Comparison of ENCODE assay signal across 33 cellular contexts in genomic region chr14:80847093-80847492, GRCh38.
DNase-seq lines count a peak whose midpoint lies in the region; TF ChIP-seq lines count a peak whose summit lies in the region.
"Had no signal": no experiment of that assay in that cellular context is flagged by ENCODE, and none has a peak within 500 bp of the region (broad histone marks: within the 10 kb centered on the region; RNA-seq: fewer than 3 reads in every experiment).

No MANE protein-coding gene starts in this region.

- no peaks in the 10 kb centered on the region for H3K9me3 Mint-ChIP-seq in progenitor cell of endocrine pancreas (ENCODE audit: low read depth)
- H3K9me3 Mint-ChIP-seq: CD14-positive monocyte; CD4-positive, alpha-beta T cell; CD4-positive, CD25-positive, alpha-beta regulatory T cell; CD8-positive, alpha-beta memory T cell; CD8-positive, alpha-beta T cell had no signal

- peak overlapping the region; percentile 8 for H3K27ac Mint-ChIP-seq in progenitor cell of endocrine pancreas
- H3K27ac Mint-ChIP-seq: B cell; CD14-positive monocyte; CD4-positive, alpha-beta memory T cell; CD4-positive, alpha-beta T cell; CD4-positive, CD25-positive, alpha-beta regulatory T cell; CD8-positive, alpha-beta T cell had no signal

- no peak for TF ChIP-seq POLR2A in sigmoid colon (IDR thresholded peaks at IDR 0.05)

- no peaks in the 10 kb centered on the region for H3K9me2 ChIP-seq in neural cell (ENCODE audit: insufficient read depth, low read length)

- no peaks in the 10 kb centered on the region for H3K36me3 Mint-ChIP-seq in progenitor cell of endocrine pancreas (ENCODE audit: insufficient read depth)
- H3K36me3 Mint-ChIP-seq: CD14-positive monocyte; CD4-positive, alpha-beta memory T cell; CD8-positive, alpha-beta memory T cell; CD8-positive, alpha-beta T cell had no signal

- H3K79me2 ChIP-seq in neural cell (replicated peaks; ENCODE audit: insufficient read depth, low read length): peaks cover 9% of the 10 kb centered on the region

- TF ChIP-seq RAD21 in neural cell (conservative IDR thresholded peaks at IDR 0.05): peak; percentile 32

- TF ChIP-seq EP300 in neural cell (conservative IDR thresholded peaks at IDR 0.05; ENCODE audit: poor library complexity, severe bottlenecking): peak; percentile 60
- TF ChIP-seq EP300 in sigmoid colon (IDR thresholded peaks at IDR 0.05): no peak

- H3K9ac ChIP-seq in neural cell (ENCODE audit: low read length): no peak overlapping the region
- H3K9ac ChIP-seq: BLaER1; BLaER1 treated with 17β-estradiol and CSF1 and Interleukin-3, amounts not matched to agents 10 nM and 100 nM had no signal

- DNase-seq in NCI-H82 (lab: John Stamatoyannopoulos, UW) (peak; percentile 3), NCI-H82 treated with DMSO at 0.1 percent for 48 hours (lab: John Stamatoyannopoulos, UW; ENCODE audit: unreplicated experiment) (no peak), progenitor cell of endocrine pancreas (ENCODE audit: low spot score, unreplicated experiment) (no peak), SIG-M5 (lab: John Stamatoyannopoulos, UW) (no peak), sigmoid colon (no peak)
- DNase-seq: 8988T; ACHN; AML-193; BE2C; C1 segment of cervical spinal cord; Caco-2; Calu3; CD4-positive, alpha-beta memory T cell; CD4-positive, alpha-beta T cell; CD4-positive, CD25-positive, alpha-beta regulatory T cell; CD8-positive, alpha-beta memory T cell; CD8-positive, alpha-beta T cell; COR-L47; DMS 273 treated with DMSO at 0.1 percent for 48 hours; DMS153; DMS53; DMS79; DMS79 treated with DMSO at 0.1 percent for 48 hours; DND-41; EL had no signal

- TF ChIP-seq CTCF in neural cell (IDR thresholded peaks at IDR 0.05; ENCODE audit: poor library complexity, severe bottlenecking): no peak
- no peak for TF ChIP-seq CTCF in progenitor cell of endocrine pancreas (IDR thresholded peaks at IDR 0.05; ENCODE audit: unreplicated experiment)
- TF ChIP-seq CTCF in sigmoid colon (IDR thresholded peaks at IDR 0.05): no peak

- peaks cover 10% of the 10 kb centered on the region for H3K4me1 Mint-ChIP-seq in progenitor cell of endocrine pancreas (ENCODE audit: low read depth)
- H3K4me1 Mint-ChIP-seq: B cell; CD14-positive monocyte; CD4-positive, alpha-beta memory T cell; CD8-positive, alpha-beta memory T cell had no signal

- no peak overlapping the region for H3K4me3 Mint-ChIP-seq in progenitor cell of endocrine pancreas (ENCODE audit: low read depth)
- H3K4me3 Mint-ChIP-seq: B cell; CD14-positive monocyte; CD4-positive, alpha-beta memory T cell; CD4-positive, alpha-beta T cell; CD4-positive, CD25-positive, alpha-beta regulatory T cell; CD8-positive, alpha-beta memory T cell; CD8-positive, alpha-beta T cell had no signal

- no peaks in the 10 kb centered on the region for H3K27me3 ChIP-seq in neural cell (ENCODE audit: insufficient read depth, low read depth, low read length)
- H3K27me3 ChIP-seq in sigmoid colon: no peaks in the 10 kb centered on the region
- H3K27me3 ChIP-seq: BE2C; BLaER1; BLaER1 treated with 17β-estradiol and CSF1 and Interleukin-3, amounts not matched to agents 10 nM and 100 nM had no signal

- no peak overlapping the region for H2AFZ ChIP-seq in neural cell (ENCODE audit: low read depth, low read length)

- no peak overlapping the region for H3K4me2 ChIP-seq in neural cell (ENCODE audit: low read length)
- H3K4me2 ChIP-seq: A549; BLaER1; BLaER1 treated with 17β-estradiol and CSF1 and Interleukin-3, amounts not matched to agents 10 nM and 100 nM had no signal

- peaks cover 0 to 7% (median 0%) of the 10 kb centered on the region in 4 donors for H3K4me1 ChIP-seq in sigmoid colon
- H3K4me1 ChIP-seq: BE2C; BLaER1; BLaER1 treated with 17β-estradiol and CSF1 and Interleukin-3, amounts not matched to agents 10 nM and 100 nM; Caco-2 had no signal

- intact Hi-C loops in sigmoid colon (cut with DNase I): no loop called here

- no peaks in the 10 kb centered on the region for H3K36me3 ChIP-seq in neural cell (ENCODE audit: insufficient read depth, low read length)
- H3K36me3 ChIP-seq in sigmoid colon: no peaks in the 10 kb centered on the region
- H3K36me3 ChIP-seq: BE2C had no signal

- H3K4me3 ChIP-seq in neural cell (ENCODE audit: low read length) (no peak overlapping the region), sigmoid colon (no peak overlapping the region)
- H3K4me3 ChIP-seq: A549; BLaER1; BLaER1 treated with 17β-estradiol and CSF1 and Interleukin-3, amounts not matched to agents 10 nM and 100 nM had no signal

- H3K27me3 Mint-ChIP-seq in progenitor cell of endocrine pancreas: no peaks in the 10 kb centered on the region
- H3K27me3 Mint-ChIP-seq: B cell; CD4-positive, alpha-beta memory T cell; CD4-positive, alpha-beta T cell; CD4-positive, CD25-positive, alpha-beta regulatory T cell; CD8-positive, alpha-beta memory T cell had no signal

- no peaks in the 10 kb centered on the region for H4K20me1 ChIP-seq in neural cell (ENCODE audit: insufficient read depth)
- H4K20me1 ChIP-seq: BLaER1; BLaER1 treated with 17β-estradiol and CSF1 and Interleukin-3, amounts not matched to agents 10 nM and 100 nM had no signal

- WGBS in sigmoid colon, 2 donors: 87 to 91% methylated on average over 2 of the region's 2 CpGs

- H3F3A ChIP-seq in neural cell (ENCODE audit: insufficient read depth, low read length, poor library complexity, severe bottlenecking): peaks cover 3% of the 10 kb centered on the region

- H3K27ac ChIP-seq in neural cell (ENCODE audit: low read length) (peak overlapping the region; percentile 56), sigmoid colon (no peak overlapping the region)
- H3K27ac ChIP-seq: 22Rv1; A549; BLaER1; BLaER1 treated with 17β-estradiol and CSF1 and Interleukin-3, amounts not matched to agents 10 nM and 100 nM; C4-2B had no signal

- H3K9me3 ChIP-seq in neural cell (ENCODE audit: low read length) (no peaks in the 10 kb centered on the region), sigmoid colon (no peaks in the 10 kb centered on the region)
- H3K9me3 ChIP-seq: A549; BE2C; BLaER1; BLaER1 treated with 17β-estradiol and CSF1 and Interleukin-3, amounts not matched to agents 10 nM and 100 nM; Caco-2 had no signal

TF ChIP-seq in neural cell, 6 proteins besides CTCF, POLR2A, EP300 and RAD21:
- TF ChIP-seq EZH2 (IDR thresholded peaks at IDR 0.05; ENCODE audit: borderline replicate concordance, insufficient read depth, low read length, poor library complexity, severe bottlenecking): no peak
- no peak for TF ChIP-seq TAF1 (IDR thresholded peaks at IDR 0.05; ENCODE audit: low read depth)
- peak; percentile 39 for TF ChIP-seq SMC3 (conservative IDR thresholded peaks at IDR 0.05; ENCODE audit: poor library complexity)
- TF ChIP-seq MXI1 (conservative IDR thresholded peaks at IDR 0.05; ENCODE audit: poor library complexity, severe bottlenecking): no peak
- TF ChIP-seq POLR2AphosphoS5 (IDR thresholded peaks at IDR 0.05): peak; percentile 54
- TF ChIP-seq REST (IDR thresholded peaks at IDR 0.05; ENCODE audit: borderline replicate concordance): peak; percentile 27
TF ChIP-seq in neural cell: peak in this region for 3.
